Comparison of ENCODE assay signal across 16 cellular contexts in the genomic region with DNA sequence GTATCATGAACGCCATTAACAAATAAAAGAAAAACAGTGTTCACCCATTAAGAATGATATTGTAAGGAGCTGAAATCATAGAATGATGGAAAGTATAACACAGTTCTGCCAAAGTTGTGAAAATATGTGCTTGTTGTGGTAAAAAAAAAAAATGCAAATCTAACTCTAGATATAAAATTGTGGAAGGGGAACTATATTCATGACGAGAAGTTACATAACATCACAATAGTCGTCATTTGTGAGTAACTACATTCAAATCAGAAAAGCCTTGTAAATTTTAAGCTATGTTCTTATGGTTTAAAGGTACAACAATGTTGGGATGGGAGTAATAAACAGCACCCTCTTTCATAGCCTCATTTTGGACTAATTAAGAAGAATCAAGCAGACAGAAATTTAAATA. TPM values are rescaled to one million over a fixed set of nuclear protein-coding genes. Genes with fewer than 3 reads are reported as not detected.
DNase-seq lines count a peak whose midpoint lies in the region; ATAC-seq and TF ChIP-seq lines count a peak whose summit lies in the region.
"Had no signal": no experiment of that assay in that cellular context is flagged by ENCODE, and none has a peak within 500 bp of the region (broad histone marks: within the 10 kb centered on the region; RNA-seq: fewer than 3 reads in every experiment).

No MANE protein-coding gene starts in this region.

- H3K27me3 Mint-ChIP-seq in CD14-positive monocyte (ENCODE audit: low read depth in 3 of 3): peaks cover 0 to 3% (median 2%) of the 10 kb centered on the region in 3 donors
- H3K27me3 Mint-ChIP-seq in activated naive CD8-positive, alpha-beta T cell treated with anti-CD3 and anti-CD28 coated beads, Interleukin-2, amount 10 ng/mL, durations not matched to agents 7 days and 5 days: no peaks in the 10 kb centered on the region

- no peaks in the 10 kb centered on the region for H3K9me3 Mint-ChIP-seq in CD14-positive monocyte
- peaks cover 4% of the 10 kb centered on the region for H3K9me3 Mint-ChIP-seq in activated naive CD8-positive, alpha-beta T cell treated with anti-CD3 and anti-CD28 coated beads, Interleukin-2, amount 10 ng/mL, durations not matched to agents 7 days and 5 days
- H3K9me3 Mint-ChIP-seq: brain, nephron had no signal

- no peak for TF ChIP-seq CTCF in CD14-positive monocyte (IDR thresholded peaks at IDR 0.05)

- H3K4me1 Mint-ChIP-seq in CD14-positive monocyte: peaks cover 53% of the 10 kb centered on the region
- H3K4me1 Mint-ChIP-seq in activated naive CD8-positive, alpha-beta T cell treated with anti-CD3 and anti-CD28 coated beads, Interleukin-2, amount 10 ng/mL, durations not matched to agents 7 days and 5 days: peaks cover 36% of the 10 kb centered on the region
- H3K4me1 Mint-ChIP-seq: brain, nephron had no signal

- POLR2A ChIA-PET in activated naive CD8-positive, alpha-beta T cell treated with anti-CD3 and anti-CD28 coated beads, Interleukin-2, amount 10 ng/mL, durations not matched to agents 7 days and 5 days (lab: Charles Lee): interaction anchor here (1.6 to 2.9 kb wide), 3 partner anchors 11 to 43 kb away, joined by 4 to 14 read pairs (median 6); no protein-coding TSS in a partner anchor

- no peak for ATAC-seq in activated naive CD8-positive, alpha-beta T cell treated with anti-CD3 and anti-CD28 coated beads, Interleukin-2, amount 10 ng/mL, durations not matched to agents 7 days and 5 days (ENCODE audit: low read depth)
- no peak for ATAC-seq in GM19452 (IDR thresholded peaks at IDR 0.05; ENCODE audit: unreplicated experiment)
- ATAC-seq in GM18861 (IDR thresholded peaks at IDR 0.05; ENCODE audit: unreplicated experiment): no peak

- peak; percentile 15 to 55 for DNase-seq in AML-193 (lab: John Stamatoyannopoulos, UW)
- DNase-seq in CD14-positive monocyte (ENCODE audit: low spot score): no peak
- peak; percentile 49 for DNase-seq in MV-4-11 (lab: John Stamatoyannopoulos, UW)
- no peak for DNase-seq in activated naive CD8-positive, alpha-beta T cell treated with anti-CD3 and anti-CD28 coated beads, Interleukin-2, amount 10 ng/mL, durations not matched to agents 7 days and 5 days
- DNase-seq in ureter (ENCODE audit: low spot score): no peak
- no peak for DNase-seq in Ammon's horn (ENCODE audit: low spot score)
- DNase-seq: cortex of kidney, hypothalamus, NCI-H2227 treated with DMSO at 0.1 percent for 48 hours, NCI-H82, posterior cingulate gyrus, SK-N-SH had no signal

- no peaks in the 10 kb centered on the region for H3K36me3 Mint-ChIP-seq in CD14-positive monocyte
- H3K36me3 Mint-ChIP-seq in activated naive CD8-positive, alpha-beta T cell treated with anti-CD3 and anti-CD28 coated beads, Interleukin-2, amount 10 ng/mL, durations not matched to agents 7 days and 5 days: peaks cover 8% of the 10 kb centered on the region
- H3K36me3 Mint-ChIP-seq: brain had no signal

- intact Hi-C loops in CD14-positive monocyte (cut with micrococcal nuclease): loop anchor here (5.0 kb wide), 3 partner anchors 43 to 67 kb away; partner anchors contain the start of gene ANTXR2 (in 1 of the 2)

- peak overlapping the region; percentile 92 to 96 (median 96) for H3K27ac Mint-ChIP-seq in CD14-positive monocyte
- H3K27ac Mint-ChIP-seq in activated naive CD8-positive, alpha-beta T cell treated with anti-CD3 and anti-CD28 coated beads, Interleukin-2, amount 10 ng/mL, durations not matched to agents 7 days and 5 days: peak overlapping the region; percentile 74
- H3K27ac Mint-ChIP-seq: brain, nephron had no signal

- H3K4me3 Mint-ChIP-seq in CD14-positive monocyte: peak overlapping the region in 1 of 2 donors; percentile 60
- H3K4me3 Mint-ChIP-seq in activated naive CD8-positive, alpha-beta T cell treated with anti-CD3 and anti-CD28 coated beads, Interleukin-2, amount 10 ng/mL, durations not matched to agents 7 days and 5 days: peak overlapping the region; percentile 36
- H3K4me3 Mint-ChIP-seq: brain, nephron had no signal

RNA-seq across cellular contexts. Expression of gene PRDM8, which starts 57.6 kb away (rescaled TPM):
- under 1 TPM; 0.22 to 0.23 TPM for polyA plus RNA-seq in CD14-positive monocyte
- total RNA-seq in activated naive CD8-positive, alpha-beta T cell treated with anti-CD3 and anti-CD28 coated beads, Interleukin-2, amount 10 ng/mL, durations not matched to agents 7 days and 5 days: 1 to 10 TPM; 8.2 to 9.5 TPM
- total RNA-seq in ureter: 8.3 TPM

Comparison
In these comparisons a context has a peak if more than half of its experiments do, and no peak if none do; other contexts are left out.
1. DNase-seq: peak in AML-193 (2 of 2) and MV-4-11 (single experiment); none in CD14-positive monocyte (single experiment), activated naive CD8-positive, alpha-beta T cell treated with anti-CD3 and anti-CD28 coated beads, Interleukin-2, amount 10 ng/mL, durations not matched to agents 7 days and 5 days (single experiment), ureter (single experiment) and Ammon's horn (single experiment).